Comparison of ENCODE assay signal across 23 cellular contexts in genomic region chr4:119748853-119749252, GRCh38.
A peak's percentile ranks its signal among the peaks of the same experiment; 100 is the strongest.
DNase-seq lines count a peak whose midpoint lies in the region; ATAC-seq and TF ChIP-seq lines count a peak whose summit lies in the region.
"Had no signal": no experiment of that assay in that cellular context is flagged by ENCODE, and none has a peak within 500 bp of the region (broad histone marks: within the 10 kb centered on the region; RNA-seq: fewer than 3 reads in every experiment).

No MANE protein-coding gene starts in this region.

- 18 to 34% (median 26%) methylated on average over 2 of the region's 2 CpGs for WGBS in adrenal gland, 4 donors

- H3K79me2 ChIP-seq in GM23338 (replicated peaks; ENCODE audit: insufficient read depth): no peaks in the 10 kb centered on the region

- TF ChIP-seq CTCF in GM23338 (conservative IDR thresholded peaks at IDR 0.05; ENCODE audit: low read depth in 2 of 2) (no peak), adrenal gland (IDR thresholded peaks at IDR 0.05) (no peak)

- H3K27me3 ChIP-seq in GM23338 (ENCODE audit: insufficient read depth): no peaks in the 10 kb centered on the region
- no peaks in the 10 kb centered on the region for H3K27me3 ChIP-seq in adrenal gland
- H3K27me3 ChIP-seq: body of pancreas, gastrocnemius medialis had no signal

- no peak overlapping the region for H3K4me3 ChIP-seq in GM23338
- H3K4me3 ChIP-seq in adrenal gland: no peak overlapping the region
- H3K4me3 ChIP-seq: body of pancreas, gastrocnemius medialis, smooth muscle cell had no signal

- H3K9me3 ChIP-seq in adrenal gland (replicated peaks in 1 of 3): no peaks in the 10 kb centered on the region
- H3K9me3 ChIP-seq: body of pancreas, gastrocnemius medialis had no signal

- H4K20me1 ChIP-seq in GM23338 (replicated peaks; ENCODE audit: insufficient read depth): no peaks in the 10 kb centered on the region

- H3F3A ChIP-seq in GM23338 (replicated peaks; ENCODE audit: low read depth): no peaks in the 10 kb centered on the region

- peak overlapping the region; percentile 48; the same call in 1 of the 2 replicates for H2AFZ ChIP-seq in GM23338

- ATAC-seq in GM23338 (no peak), HG03432 (IDR thresholded peaks at IDR 0.05; ENCODE audit: unreplicated experiment) (no peak)
- ATAC-seq: activated CD4-positive, alpha-beta T cell treated with anti-CD3 and anti-CD28 coated beads for 36 hours; body of pancreas; gastrocnemius medialis; stimulated activated naive CD8-positive, alpha-beta T cell treated with anti-CD3 and anti-CD28 coated beads, Interleukin-15, amount 100 ng/mL, for 72 hours had no signal

- no peaks in the 10 kb centered on the region for H3K9me3 Mint-ChIP-seq in GM23338
- H3K9me3 Mint-ChIP-seq: activated naive CD4-positive, alpha-beta T cell treated with anti-CD3 and anti-CD28 coated beads, Interleukin-2, amount 50 U/mL, for 24 hours; stimulated activated naive CD8-positive, alpha-beta T cell treated with anti-CD3 and anti-CD28 coated beads, Interleukin-15, amount 100 ng/mL, for 72 hours had no signal

- H3K4me2 ChIP-seq in GM23338: no peak overlapping the region
- H3K4me2 ChIP-seq: smooth muscle cell had no signal

- H3K4me1 Mint-ChIP-seq in GM23338: no peaks in the 10 kb centered on the region
- H3K4me1 Mint-ChIP-seq: activated CD4-positive, alpha-beta T cell treated with anti-CD3 and anti-CD28 coated beads for 36 hours; activated naive CD4-positive, alpha-beta T cell treated with anti-CD3 and anti-CD28 coated beads, Interleukin-2, amount 50 U/mL, for 24 hours; stimulated activated naive CD8-positive, alpha-beta T cell treated with anti-CD3 and anti-CD28 coated beads, Interleukin-15, amount 100 ng/mL, for 72 hours had no signal

- intact Hi-C loops in adrenal gland (cut with DNase I): no loop called here

- no peak overlapping the region for H3K4me3 Mint-ChIP-seq in GM23338
- H3K4me3 Mint-ChIP-seq: activated CD4-positive, alpha-beta T cell treated with anti-CD3 and anti-CD28 coated beads for 36 hours; activated naive CD4-positive, alpha-beta T cell treated with anti-CD3 and anti-CD28 coated beads, Interleukin-2, amount 50 U/mL, for 24 hours; stimulated activated naive CD8-positive, alpha-beta T cell treated with anti-CD3 and anti-CD28 coated beads, Interleukin-15, amount 100 ng/mL, for 72 hours had no signal

- H3K27ac ChIP-seq in GM23338 (ENCODE audit: low read depth) (no peak overlapping the region), adrenal gland (peak overlapping the region in 1 of 5 donors; percentile 49)
- H3K27ac ChIP-seq: body of pancreas, HL-60 had no signal

- DNase-seq in GM23338 (ENCODE audit: low spot score): no peak
- peak in 5 of 7 donors; percentile 19 to 81 (median 38) for DNase-seq in adrenal gland
- DNase-seq in foreskin melanocyte: peak; percentile 85
- DNase-seq in stromal cell of bone marrow (ENCODE audit: low read depth): peak; percentile 87
- no peak for DNase-seq in NCI-H510A (lab: John Stamatoyannopoulos, UW)
- no peak for DNase-seq in NCI-H187 (lab: John Stamatoyannopoulos, UW)
- DNase-seq: activated CD4-positive, alpha-beta T cell treated with anti-CD3 and anti-CD28 coated beads for 36 hours; body of pancreas; DND-41; gastrocnemius medialis; kidney glomerular epithelial cell; midbrain; NCI-H1436; NCI-H2171 treated with DMSO at 0.1 percent for 48 hours; NCI-H69; posterior cingulate gyrus; stimulated activated CD4-positive, alpha-beta T cell treated with anti-CD3 and anti-CD28 coated beads, Interleukin-4, amount 100 ng/mL, for 24 hours; stimulated activated naive CD8-positive, alpha-beta T cell treated with anti-CD3 and anti-CD28 coated beads, Interleukin-15, amount 100 ng/mL, for 72 hours; trophoblast cell had no signal

- H3K4me1 ChIP-seq in GM23338 (ENCODE audit: insufficient read depth) (no peaks in the 10 kb centered on the region), adrenal gland (replicated peaks in 1 of 2) (no peaks in the 10 kb centered on the region)
- H3K4me1 ChIP-seq: body of pancreas had no signal

- no peaks in the 10 kb centered on the region for H3K36me3 Mint-ChIP-seq in GM23338 (ENCODE audit: low read depth)
- H3K36me3 Mint-ChIP-seq: activated naive CD4-positive, alpha-beta T cell treated with anti-CD3 and anti-CD28 coated beads, Interleukin-2, amount 50 U/mL, for 24 hours had no signal

- H3K9me2 ChIP-seq in GM23338 (ENCODE audit: insufficient read depth): no peaks in the 10 kb centered on the region

- H3K36me3 ChIP-seq in GM23338 (ENCODE audit: insufficient read depth) (no peaks in the 10 kb centered on the region), adrenal gland (replicated peaks in 1 of 2) (no peaks in the 10 kb centered on the region)
- H3K36me3 ChIP-seq: gastrocnemius medialis had no signal

- no peak overlapping the region for H3K27ac Mint-ChIP-seq in GM23338
- H3K27ac Mint-ChIP-seq: activated CD4-positive, alpha-beta T cell treated with anti-CD3 and anti-CD28 coated beads for 36 hours; activated naive CD4-positive, alpha-beta T cell treated with anti-CD3 and anti-CD28 coated beads, Interleukin-2, amount 50 U/mL, for 24 hours; stimulated activated naive CD8-positive, alpha-beta T cell treated with anti-CD3 and anti-CD28 coated beads, Interleukin-15, amount 100 ng/mL, for 72 hours had no signal

- H3K27me3 Mint-ChIP-seq in GM23338 (ENCODE audit: insufficient read depth, low read depth, poor library complexity): no peaks in the 10 kb centered on the region

- TF ChIP-seq POLR2A in adrenal gland (IDR thresholded peaks at IDR 0.05): no peak

TF ChIP-seq in GM23338, 12 proteins besides CTCF, POLR2A, EP300 and RAD21:
- TF ChIP-seq EZH2phosphoT487 (IDR thresholded peaks at IDR 0.05; ENCODE audit: unreplicated experiment) (no peak), ZNF462 (CRISPR knock-in tag; IDR thresholded peaks at IDR 0.05) (no peak), EZH2 (IDR thresholded peaks at IDR 0.05; ENCODE audit: low read depth, unreplicated experiment) (no peak), ZNF114 (CRISPR knock-in tag; IDR thresholded peaks at IDR 0.05) (no peak), STAT1 (IDR thresholded peaks at IDR 0.05; ENCODE audit: unreplicated experiment) (no peak)
TF ChIP-seq in GM23338: peak in this region for 0.

Comparison
In these comparisons a context has a peak if more than half of its experiments do, and no peak if none do; other contexts are left out.
1. DNase-seq: peak in adrenal gland (5 of 7), foreskin melanocyte (single experiment) and stromal cell of bone marrow (single experiment); none in GM23338 (single experiment), NCI-H510A (single experiment) and NCI-H187 (0 of 2).